ENCODE assay signal across 24 cellular contexts in genomic region chr3:195729476-195729875, GRCh38. TPM values are rescaled to one million over a fixed set of nuclear protein-coding genes. Genes with fewer than 3 reads are reported as not detected.
"Had no signal": no experiment of that assay in that cellular context is flagged by ENCODE, and none has a peak within 500 bp of the region (broad histone marks: within the 10 kb centered on the region; RNA-seq: fewer than 3 reads in every experiment).

No MANE protein-coding gene starts in this region.

- H3K9me3 ChIP-seq: left ventricle myocardium inferior, thyroid gland had no signal

- H3K27me3 ChIP-seq: thyroid gland had no signal

- H3K27ac Mint-ChIP-seq: activated CD4-positive, alpha-beta memory T cell treated with anti-CD3 and anti-CD28 coated beads for 36 hours; activated naive CD4-positive, alpha-beta T cell treated with anti-CD3 and anti-CD28 coated beads, Interleukin-2, amount 50 U/mL, for 24 hours; immature natural killer cell; memory B cell; progenitor cell of endocrine pancreas; stimulated activated naive CD8-positive, alpha-beta T cell treated with anti-CD3 and anti-CD28 coated beads, Interleukin-15, Interleukin-2, amounts not matched to agents 100 ng/mL and 50 ng/mL, for 24 hours had no signal

- H3K27me3 Mint-ChIP-seq: activated CD4-positive, alpha-beta memory T cell treated with anti-CD3 and anti-CD28 coated beads for 36 hours; activated naive CD4-positive, alpha-beta T cell treated with anti-CD3 and anti-CD28 coated beads, Interleukin-2, amount 50 U/mL, for 24 hours; brain; stimulated activated naive CD8-positive, alpha-beta T cell treated with anti-CD3 and anti-CD28 coated beads, Interleukin-15, Interleukin-2, amounts not matched to agents 100 ng/mL and 50 ng/mL, for 24 hours had no signal

- DNase-seq: activated CD4-positive, alpha-beta memory T cell treated with anti-CD3 and anti-CD28 coated beads for 36 hours; activated CD4-positive, alpha-beta T cell treated with anti-CD3 and anti-CD28 coated beads for 48 hours; activated gamma-delta T cell treated with Interleukin-2 at 50 U/mL for 16 hours; activated T-cell treated with anti-CD3 and anti-CD28 coated beads for 4 hours; anterior cingulate cortex; caudate nucleus; effector memory CD4-positive, alpha-beta T cell; foreskin melanocyte; immature natural killer cell; kidney glomerular epithelial cell; left ventricle myocardium inferior; retina; stimulated activated CD4-positive, alpha-beta T cell treated with anti-CD3 and anti-CD28 coated beads, Interleukin-4, amount 100 ng/mL, for 24 hours; substantia nigra; T1000; thyroid gland had no signal

- ATAC-seq: esophagus mucosa had no signal

- H3K4me3 ChIP-seq: left ventricle myocardium inferior, thyroid gland had no signal

- H3K4me1 ChIP-seq: thyroid gland had no signal

- H3K9me3 Mint-ChIP-seq: activated CD4-positive, alpha-beta memory T cell treated with anti-CD3 and anti-CD28 coated beads for 36 hours; activated naive CD4-positive, alpha-beta T cell treated with anti-CD3 and anti-CD28 coated beads, Interleukin-2, amount 50 U/mL, for 24 hours; immature natural killer cell; memory B cell; stimulated activated naive CD8-positive, alpha-beta T cell treated with anti-CD3 and anti-CD28 coated beads, Interleukin-15, Interleukin-2, amounts not matched to agents 100 ng/mL and 50 ng/mL, for 24 hours had no signal

- H3K4me3 Mint-ChIP-seq: activated CD4-positive, alpha-beta memory T cell treated with anti-CD3 and anti-CD28 coated beads for 36 hours; activated naive CD4-positive, alpha-beta T cell treated with anti-CD3 and anti-CD28 coated beads, Interleukin-2, amount 50 U/mL, for 24 hours; brain; immature natural killer cell; memory B cell; stimulated activated naive CD8-positive, alpha-beta T cell treated with anti-CD3 and anti-CD28 coated beads, Interleukin-15, Interleukin-2, amounts not matched to agents 100 ng/mL and 50 ng/mL, for 24 hours had no signal

- H3K27ac ChIP-seq: left ventricle myocardium inferior, thyroid gland had no signal

- H3K4me1 Mint-ChIP-seq: activated naive CD4-positive, alpha-beta T cell treated with anti-CD3 and anti-CD28 coated beads, Interleukin-2, amount 50 U/mL, for 24 hours; immature natural killer cell had no signal

RNA-seq across cellular contexts. Expression of gene MUC20, which starts 8.7 kb away (rescaled TPM):
- total RNA-seq: dermis microvascular lymphatic vessel endothelial cell had no signal
- polyA plus RNA-seq: endothelial cell of umbilical vein had no signal
